In the genomic region with DNA sequence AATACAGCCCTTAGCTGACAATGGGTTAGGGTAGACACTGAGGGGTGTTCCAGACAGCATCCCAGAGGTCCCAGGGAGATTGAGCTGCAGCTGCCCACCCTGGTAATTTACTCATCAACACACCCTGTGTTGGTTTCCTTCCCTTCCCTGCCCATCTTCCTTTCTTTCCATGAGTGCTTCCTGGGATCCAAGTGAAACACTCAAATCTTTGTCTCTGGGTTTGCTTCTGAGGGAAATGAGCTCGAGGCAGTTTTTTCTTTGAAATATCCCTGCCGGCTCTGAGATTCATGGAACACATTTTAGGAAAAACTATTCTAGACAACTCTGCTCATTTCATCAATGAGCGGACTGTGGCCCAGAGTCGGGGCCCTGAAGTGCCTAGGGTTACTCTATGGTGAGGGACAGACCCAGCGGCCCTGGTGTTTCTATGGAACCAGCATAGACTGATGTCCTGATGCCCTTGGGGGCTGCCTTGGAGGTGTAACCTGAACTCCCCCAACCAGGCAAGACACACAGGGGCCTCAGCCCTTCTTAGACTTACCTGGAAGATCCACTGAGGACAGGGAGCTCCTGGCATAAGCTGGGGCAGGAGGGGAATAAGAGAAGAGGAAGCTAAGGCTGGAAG, we compare ENCODE assay signal across 16 cellular contexts. TPM values are rescaled to one million over a fixed set of nuclear protein-coding genes. Genes with fewer than 3 reads are reported as not detected.
DNase-seq lines count a peak whose midpoint lies in the region; ATAC-seq and TF ChIP-seq lines count a peak whose summit lies in the region.
"Had no signal": no experiment of that assay in that cellular context is flagged by ENCODE, and none has a peak within 500 bp of the region (broad histone marks: within the 10 kb centered on the region; RNA-seq: fewer than 3 reads in every experiment).

No MANE protein-coding gene starts in this region.

- H3K4ac ChIP-seq in mesendoderm (ENCODE audit: low read depth, low read length), result no peak overlapping the region

- DNase-seq in mesendoderm, result no peak
- DNase-seq in sigmoid colon, result peak; percentile 21
- DNase-seq in T-helper 2 cell treated with Interferon-gamma antibody and Interleukin-4, amounts not matched to agents 5 μg/mL and 100 μg/mL, for 36 hours (ENCODE audit: low spot score), result no peak
- DNase-seq: BE2C; CD8-positive, alpha-beta memory T cell; DMS 273 treated with DMSO at 0.1 percent for 48 hours; EL; NCI-H1417; NCI-H2029; NCI-H510A; SIG-M5 had no signal

- peak overlapping the region in 4 of 11 experiments; percentile 4 to 50 (median 33); a peak in 8 of 22 replicates for H3K9ac ChIP-seq in BLaER1 treated with 17β-estradiol and CSF1 and Interleukin-3, amounts not matched to agents 10 nM and 100 nM
- H3K9ac ChIP-seq in mesendoderm (ENCODE audit: low read length), result no peak overlapping the region

- H3K4me1 Mint-ChIP-seq in activated T-helper 17 cell treated with anti-CD3 and anti-CD28 coated beads, Interleukin-2, amount 50 U/mL, for 72 hours, result no peaks in the 10 kb centered on the region
- H3K4me1 Mint-ChIP-seq in T-helper 2 cell treated with Interferon-gamma antibody and Interleukin-4, amounts not matched to agents 5 μg/mL and 100 μg/mL, for 36 hours (ENCODE audit: low read depth), result peaks cover 10% of the 10 kb centered on the region
- H3K4me1 Mint-ChIP-seq: CD8-positive, alpha-beta memory T cell had no signal

- no peaks in the 10 kb centered on the region for H3K9me3 Mint-ChIP-seq in activated T-helper 17 cell treated with anti-CD3 and anti-CD28 coated beads, Interleukin-2, amount 50 U/mL, for 72 hours
- peaks cover 2% of the 10 kb centered on the region for H3K9me3 Mint-ChIP-seq in T-helper 2 cell treated with Interferon-gamma antibody and Interleukin-4, amounts not matched to agents 5 μg/mL and 100 μg/mL, for 36 hours
- H3K9me3 Mint-ChIP-seq: CD8-positive, alpha-beta memory T cell had no signal

- no CpG with 5 or more reads among the region's 5 CpGs for WGBS in mesendoderm (ENCODE audit: extremely low coverage, insufficient coverage, low lambda C conversion rate)
- WGBS in sigmoid colon, 2 donors, result 94 to 95% methylated on average over 5 of the region's 5 CpGs

- ATAC-seq in activated T-helper 17 cell treated with anti-CD3 and anti-CD28 coated beads, Interleukin-2, amount 50 U/mL, for 72 hours (replicated peaks), result no peak
- ATAC-seq in HG03280 (IDR thresholded peaks at IDR 0.05; ENCODE audit: unreplicated experiment), result no peak
- ATAC-seq in GM19467 (IDR thresholded peaks at IDR 0.05; ENCODE audit: unreplicated experiment), result no peak

- H3K27me3 ChIP-seq in BLaER1 treated with 17β-estradiol and CSF1 and Interleukin-3, amounts not matched to agents 10 nM and 100 nM, result no peaks in the 10 kb centered on the region
- H3K27me3 ChIP-seq in mesendoderm (ENCODE audit: insufficient read depth, low read length, poor library complexity) (no peaks in the 10 kb centered on the region), sigmoid colon (no peaks in the 10 kb centered on the region)
- H3K27me3 ChIP-seq: BE2C had no signal

- no peaks in the 10 kb centered on the region for H4K20me1 ChIP-seq in BLaER1 treated with 17β-estradiol and CSF1 and Interleukin-3, amounts not matched to agents 10 nM and 100 nM

- H3K79me1 ChIP-seq in mesendoderm (ENCODE audit: low read length), result no peaks in the 10 kb centered on the region

- H3K4me3 Mint-ChIP-seq in activated T-helper 17 cell treated with anti-CD3 and anti-CD28 coated beads, Interleukin-2, amount 50 U/mL, for 72 hours, result no peak overlapping the region
- no peak overlapping the region for H3K4me3 Mint-ChIP-seq in T-helper 2 cell treated with Interferon-gamma antibody and Interleukin-4, amounts not matched to agents 5 μg/mL and 100 μg/mL, for 36 hours
- H3K4me3 Mint-ChIP-seq: CD8-positive, alpha-beta memory T cell; H9 had no signal

- peak overlapping the region; percentile 57 for H3K23ac ChIP-seq in mesendoderm (ENCODE audit: low read length)

- no peaks in the 10 kb centered on the region for H3K27me3 Mint-ChIP-seq in activated T-helper 17 cell treated with anti-CD3 and anti-CD28 coated beads, Interleukin-2, amount 50 U/mL, for 72 hours
- H3K27me3 Mint-ChIP-seq in T-helper 2 cell treated with Interferon-gamma antibody and Interleukin-4, amounts not matched to agents 5 μg/mL and 100 μg/mL, for 36 hours (ENCODE audit: low read depth), result no peaks in the 10 kb centered on the region

- H2BK120ac ChIP-seq in mesendoderm (ENCODE audit: low read depth, low read length), result no peak overlapping the region

- no peak for TF ChIP-seq CTCF in sigmoid colon (IDR thresholded peaks at IDR 0.05)

- H3K27ac Mint-ChIP-seq in activated T-helper 17 cell treated with anti-CD3 and anti-CD28 coated beads, Interleukin-2, amount 50 U/mL, for 72 hours, result peak overlapping the region; percentile 18
- no peak overlapping the region for H3K27ac Mint-ChIP-seq in T-helper 2 cell treated with Interferon-gamma antibody and Interleukin-4, amounts not matched to agents 5 μg/mL and 100 μg/mL, for 36 hours

- TF ChIP-seq POLR2A in sigmoid colon (IDR thresholded peaks at IDR 0.05), result no peak

- H3K56ac ChIP-seq in mesendoderm (ENCODE audit: low read length), result peak overlapping the region; percentile 56

- peak overlapping the region in 9 of 11 experiments; percentile 39 to 81 (median 63); a peak in 18 of 22 replicates for H3K4me2 ChIP-seq in BLaER1 treated with 17β-estradiol and CSF1 and Interleukin-3, amounts not matched to agents 10 nM and 100 nM
- no peak overlapping the region for H3K4me2 ChIP-seq in mesendoderm (ENCODE audit: low read length)

- no peak overlapping the region for H4K8ac ChIP-seq in mesendoderm (ENCODE audit: low read depth, low read length)

- H4K5ac ChIP-seq in mesendoderm (ENCODE audit: low read length), result no peak overlapping the region

- no peak for TF ChIP-seq EP300 in sigmoid colon (IDR thresholded peaks at IDR 0.05)

- H3K27ac ChIP-seq in BLaER1 treated with 17β-estradiol and CSF1 and Interleukin-3, amounts not matched to agents 10 nM and 100 nM, result peak overlapping the region in 10 of 11 experiments; percentile 19 to 84 (median 70); a peak in 19 of 22 replicates
- H3K27ac ChIP-seq in mesendoderm (ENCODE audit: low read depth, low read length), result peak overlapping the region; percentile 12
- H3K27ac ChIP-seq in sigmoid colon, result no peak overlapping the region

- H3K18ac ChIP-seq in mesendoderm (ENCODE audit: low read length), result no peak overlapping the region

- H3K4me1 ChIP-seq in BLaER1 treated with 17β-estradiol and CSF1 and Interleukin-3, amounts not matched to agents 10 nM and 100 nM, result peaks cover 7 to 62% (median 47%) of the 10 kb centered on the region in 10 experiments; a peak in 19 of 20 replicates
- peaks cover 7% of the 10 kb centered on the region for H3K4me1 ChIP-seq in mesendoderm (ENCODE audit: control insufficient read depth, low read depth, low read length)
- H3K4me1 ChIP-seq in sigmoid colon, result no peaks in the 10 kb centered on the region
- H3K4me1 ChIP-seq: BE2C had no signal

- intact Hi-C loops in sigmoid colon (cut with DNase I), result no loop called here

- H3K9me3 ChIP-seq in BLaER1 treated with 17β-estradiol and CSF1 and Interleukin-3, amounts not matched to agents 10 nM and 100 nM (replicated peaks in 1 of 11), result no peaks in the 10 kb centered on the region
- H3K9me3 ChIP-seq in sigmoid colon, result no peaks in the 10 kb centered on the region
- H3K9me3 ChIP-seq: BE2C had no signal

- H3K79me2 ChIP-seq in mesendoderm (ENCODE audit: control insufficient read depth, insufficient read depth, low read length), result no peaks in the 10 kb centered on the region

- no peak overlapping the region for H3K4me3 ChIP-seq in BLaER1 treated with 17β-estradiol and CSF1 and Interleukin-3, amounts not matched to agents 10 nM and 100 nM
- H3K4me3 ChIP-seq in mesendoderm (ENCODE audit: low read length) (no peak overlapping the region), sigmoid colon (no peak overlapping the region)

- H2AK5ac ChIP-seq in mesendoderm (ENCODE audit: low read length), result no peak overlapping the region

- no peaks in the 10 kb centered on the region for H3K36me3 Mint-ChIP-seq in activated T-helper 17 cell treated with anti-CD3 and anti-CD28 coated beads, Interleukin-2, amount 50 U/mL, for 72 hours (ENCODE audit: low read depth)
- no peaks in the 10 kb centered on the region for H3K36me3 Mint-ChIP-seq in T-helper 2 cell treated with Interferon-gamma antibody and Interleukin-4, amounts not matched to agents 5 μg/mL and 100 μg/mL, for 36 hours (ENCODE audit: low read depth)
- H3K36me3 Mint-ChIP-seq: CD8-positive, alpha-beta memory T cell had no signal

- no peak overlapping the region for H2BK15ac ChIP-seq in mesendoderm (replicated peaks; ENCODE audit: low read depth)

- H3K36me3 ChIP-seq in BLaER1 treated with 17β-estradiol and CSF1 and Interleukin-3, amounts not matched to agents 10 nM and 100 nM, result no peaks in the 10 kb centered on the region
- H3K36me3 ChIP-seq in mesendoderm (ENCODE audit: control insufficient read depth, insufficient read depth, low read length) (no peaks in the 10 kb centered on the region), sigmoid colon (no peaks in the 10 kb centered on the region)
- H3K36me3 ChIP-seq: BE2C had no signal

- peak overlapping the region; percentile 45 for H2BK5ac ChIP-seq in mesendoderm (ENCODE audit: low read length)

RNA-seq across cellular contexts. Expression of gene CSRNP1, which starts 14.9 kb away (rescaled TPM):
- total RNA-seq in activated T-helper 17 cell treated with anti-CD3 and anti-CD28 coated beads, Interleukin-2, amount 50 U/mL, for 72 hours, result 100 to 1,000 TPM in 1 of 2 donors, 10 to 100 TPM in 1; 42.9 to 145 TPM
- 13.7 TPM for polyA plus RNA-seq in mesendoderm (2013, experiment 1 of 2)
- 13.9 TPM for polyA plus RNA-seq in mesendoderm (2013, experiment 2 of 2)
- 100 to 1,000 TPM in 1 of 4 donors, 10 to 100 TPM in 3; 12.8 to 135 (median 21.9) TPM for total RNA-seq in sigmoid colon
- polyA plus RNA-seq in sigmoid colon, result 10 to 100 TPM; 15.6 to 26.7 (median 16.9) TPM

RNA-seq across cellular contexts. Expression of gene XIRP1, which starts 24.1 kb away (rescaled TPM):
- 10 to 100 TPM in 1 of 2 donors, under 1 TPM in 1; 0.99 to 17.2 TPM for total RNA-seq in activated T-helper 17 cell treated with anti-CD3 and anti-CD28 coated beads, Interleukin-2, amount 50 U/mL, for 72 hours
- polyA plus RNA-seq in mesendoderm (2013, experiment 1 of 2), result 0.01 TPM
- 0.03 TPM for polyA plus RNA-seq in mesendoderm (2013, experiment 2 of 2)
- total RNA-seq in sigmoid colon, result under 1 TPM in 1 of 4 donors, not detected in 3; 0.54 TPM
- 1 to 10 TPM in 1 of 3 donors, under 1 TPM in 2; 0.25 to 1.2 (median 0.69) TPM for polyA plus RNA-seq in sigmoid colon
- total RNA-seq: H9 had no signal
- polyA plus RNA-seq: CD8-positive, alpha-beta memory T cell had no signal

Comparison
In these comparisons a context has a peak if more than half of its experiments do, and no peak if none do; other contexts are left out.
1. H3K27ac ChIP-seq: peak in BLaER1 treated with 17β-estradiol and CSF1 and Interleukin-3, amounts not matched to agents 10 nM and 100 nM (10 of 11) and mesendoderm (single experiment); none in sigmoid colon (0 of 4).